ENCODE assay signal across 30 cellular contexts in genomic region chr3:136247436-136247835, GRCh38. TPM values are rescaled to one million over a fixed set of nuclear protein-coding genes. Genes with fewer than 3 reads are reported as not detected.
A peak's percentile ranks its signal among the peaks of the same experiment; 100 is the strongest.
DNase-seq lines count a peak whose midpoint lies in the region; ATAC-seq, FAIRE-seq and TF ChIP-seq lines count a peak whose summit lies in the region.
"Had no signal": no experiment of that assay in that cellular context is flagged by ENCODE, and none has a peak within 500 bp of the region (broad histone marks: within the 10 kb centered on the region; RNA-seq: fewer than 3 reads in every experiment).

No MANE protein-coding gene starts in this region.

- peak overlapping the region; percentile 83 for H3K4me2 ChIP-seq in HepG2 (ENCODE audit: low read depth, low read length)
- no peak overlapping the region for H3K4me2 ChIP-seq in osteoblast (ENCODE audit: insufficient read depth, low read length)
- H3K4me2 ChIP-seq: hepatocyte had no signal

- no peaks in the 10 kb centered on the region for H4K20me1 ChIP-seq in HepG2 (ENCODE audit: insufficient read depth, low read length)
- no peaks in the 10 kb centered on the region for H4K20me1 ChIP-seq in osteoblast (ENCODE audit: insufficient read depth, low read length)

- intact Hi-C loops in HepG2 (cut with micrococcal nuclease; ENCODE audit: unreplicated experiment), result no loop called here
- intact Hi-C loops in right lobe of liver (cut with DNase I), result loop anchor here in 1 of 2 donors (10.0 kb wide), 1 partner anchor 53 kb away; the partner anchor contains the start of gene MSL2

- no TSS peak for BruUV-seq in HepG2 (replicated peaks; lab: Mats Ljungman, UMichigan)

- H3K79me2 ChIP-seq in HepG2 (ENCODE audit: insufficient read depth, low read length) (peaks cover 17% of the 10 kb centered on the region), osteoblast (ENCODE audit: insufficient read depth, low read length) (peaks cover 16% of the 10 kb centered on the region)

- no peaks in the 10 kb centered on the region for H3K27me3 Mint-ChIP-seq in activated T-helper 17 cell treated with anti-CD3 and anti-CD28 coated beads, Interleukin-2, amount 50 U/mL, for 72 hours
- H3K27me3 Mint-ChIP-seq in type B pancreatic cell, result no peaks in the 10 kb centered on the region
- H3K27me3 Mint-ChIP-seq: B cell; dendritic cell treated with granulocyte-macrophage colony-stimulating factor and Interleukin-4, amounts not matched to agents 40 ng/mL and 50 ng/mL, for 4 days; memory B cell had no signal

- H3K36me3 ChIP-seq in HepG2 (replicated peaks in 1 of 2; ENCODE audit: control insufficient read depth in 1 of 2, insufficient read depth in 2 of 2, low read length in 2 of 2) (no peaks in the 10 kb centered on the region), right lobe of liver (no peaks in the 10 kb centered on the region), osteoblast (ENCODE audit: insufficient read depth, low read length) (no peaks in the 10 kb centered on the region)
- H3K36me3 ChIP-seq: suprapubic skin had no signal

- H2AFZ ChIP-seq in HepG2 (ENCODE audit: low read length) (no peak overlapping the region), osteoblast (ENCODE audit: low read length) (no peak overlapping the region)
- H2AFZ ChIP-seq: hepatocyte had no signal

- no peaks in the 10 kb centered on the region for H3K9me3 ChIP-seq in HepG2 (ENCODE audit: low read length)
- H3K9me3 ChIP-seq in right lobe of liver, result no peaks in the 10 kb centered on the region
- no peaks in the 10 kb centered on the region for H3K9me3 ChIP-seq in osteoblast (ENCODE audit: low read depth, low read length)
- H3K9me3 ChIP-seq: suprapubic skin had no signal

- H3K27ac Mint-ChIP-seq in activated T-helper 17 cell treated with anti-CD3 and anti-CD28 coated beads, Interleukin-2, amount 50 U/mL, for 72 hours, result peak overlapping the region; percentile 52
- no peak overlapping the region for H3K27ac Mint-ChIP-seq in type B pancreatic cell
- H3K27ac Mint-ChIP-seq: B cell; dendritic cell treated with granulocyte-macrophage colony-stimulating factor and Interleukin-4, amounts not matched to agents 40 ng/mL and 50 ng/mL, for 4 days; HFFc6; immature natural killer cell; memory B cell had no signal

- no peaks in the 10 kb centered on the region for H3K36me3 Mint-ChIP-seq in activated T-helper 17 cell treated with anti-CD3 and anti-CD28 coated beads, Interleukin-2, amount 50 U/mL, for 72 hours (ENCODE audit: low read depth)
- H3K36me3 Mint-ChIP-seq in type B pancreatic cell, result no peaks in the 10 kb centered on the region
- H3K36me3 Mint-ChIP-seq: immature natural killer cell, memory B cell had no signal

- TF ChIP-seq POLR2A in HepG2 (IDR thresholded peaks at IDR 0.05; ENCODE audit: insufficient read depth in 1 of 2, low read depth in 2 of 2, low read length in 2 of 2) (no peak), right lobe of liver (IDR thresholded peaks at IDR 0.05) (no peak)

- in situ Hi-C loops in HepG2 (cut with HindIII; ENCODE audit: extremely low pct_ligation_motif_present, low pct_unique_long_range_greater_than_20kb), result loop anchor here (5.0 kb wide), 1 partner anchor 50 kb away; the partner anchor contains the start of gene MSL2

- POLR2A ChIA-PET in HepG2 (lab: Yijun Ruan, JAX), result interaction anchor here (0.9 to 6.6 kb wide), 7 partner anchors 9 to 505 kb away, joined by 3 to 131 read pairs (median 4); partner anchors contain the start of genes MSL2 and STAG1

- H3K9me3 Mint-ChIP-seq in activated T-helper 17 cell treated with anti-CD3 and anti-CD28 coated beads, Interleukin-2, amount 50 U/mL, for 72 hours, result no peaks in the 10 kb centered on the region
- no peaks in the 10 kb centered on the region for H3K9me3 Mint-ChIP-seq in type B pancreatic cell
- H3K9me3 Mint-ChIP-seq: CD8-positive, alpha-beta memory T cell; dendritic cell treated with granulocyte-macrophage colony-stimulating factor and Interleukin-4, amounts not matched to agents 40 ng/mL and 50 ng/mL, for 4 days; HFFc6; immature natural killer cell; memory B cell had no signal

- 0% methylated on average over 1 of the region's 1 CpG for WGBS in HepG2 (ENCODE audit: low lambda C conversion rate)
- 56% methylated on average over 1 of the region's 1 CpG for WGBS in right lobe of liver (ENCODE audit: insufficient coverage, low coverage, low lambda C conversion rate, missing lambda C conversion rate)

- DNase-seq in HepG2 (ENCODE audit: low spot score), result no peak
- DNase-seq in right lobe of liver, result no peak
- DNase-seq in NCI-H146 (lab: John Stamatoyannopoulos, UW), result peak; percentile 96
- DNase-seq in osteoblast (ENCODE audit: insufficient read length, low spot score, missing footprints), result peak; percentile 26
- no peak for DNase-seq in NK-92 (lab: John Stamatoyannopoulos, UW; ENCODE audit: unreplicated experiment)
- DNase-seq in type B pancreatic cell (ENCODE audit: extremely low spot score, unreplicated experiment), result no peak
- DNase-seq in middle frontal gyrus (ENCODE audit: extremely low spot score, low spot score), result no peak
- DNase-seq: activated CD4-positive, alpha-beta T cell treated with anti-CD3 and anti-CD28 coated beads for 4 hours; activated effector memory CD4-positive, alpha-beta T cell treated with anti-CD3 and anti-CD28 coated beads, Interleukin-2, amount 50 U/mL, for 16 hours; CD8-positive, alpha-beta memory T cell; central memory CD4-positive, alpha-beta T cell; DMS53; GF-D8; HFFc6; immature natural killer cell; IMR-90; NCI-H1694; NCI-H2171 treated with DMSO at 0.1 percent for 48 hours; NCI-H526 treated with DMSO at 0.1 percent for 48 hours; stimulated activated naive CD4-positive, alpha-beta T cell had no signal

- no peak for TF ChIP-seq RAD21 in HepG2 (CRISPR knock-in tag; IDR thresholded peaks at IDR 0.05)

- H3K4me3 Mint-ChIP-seq in activated T-helper 17 cell treated with anti-CD3 and anti-CD28 coated beads, Interleukin-2, amount 50 U/mL, for 72 hours, result no peak overlapping the region
- H3K4me3 Mint-ChIP-seq in type B pancreatic cell, result no peak overlapping the region
- H3K4me3 Mint-ChIP-seq: B cell; dendritic cell treated with granulocyte-macrophage colony-stimulating factor and Interleukin-4, amounts not matched to agents 40 ng/mL and 50 ng/mL, for 4 days; HFFc6; immature natural killer cell; memory B cell had no signal

- ATAC-seq in HepG2 (no peak), right lobe of liver (no peak)
- no peak for ATAC-seq in activated T-helper 17 cell treated with anti-CD3 and anti-CD28 coated beads, Interleukin-2, amount 50 U/mL, for 72 hours (replicated peaks)
- ATAC-seq: left lobe of liver had no signal

- CTCF ChIA-PET in HepG2 (lab: Yijun Ruan, JAX; ENCODE audit: low intra/inter-chr PET ratio, low total read pairs), result no interaction called here

- H3K27me3 ChIP-seq in HepG2 (ENCODE audit: control insufficient read depth in 1 of 2, insufficient read depth in 2 of 2, low read length in 2 of 2) (no peaks in the 10 kb centered on the region; a peak in 1 of 5 replicates), right lobe of liver (no peaks in the 10 kb centered on the region), osteoblast (ENCODE audit: insufficient read depth, low read length) (no peaks in the 10 kb centered on the region)
- H3K27me3 ChIP-seq: hepatocyte, suprapubic skin had no signal

- peaks cover 69% of the 10 kb centered on the region for H3K4me1 ChIP-seq in HepG2 (ENCODE audit: insufficient read depth, low read length)
- H3K4me1 ChIP-seq in right lobe of liver, result peaks cover 0 to 23% (median 14%) of the 10 kb centered on the region in 4 donors
- H3K4me1 ChIP-seq in osteoblast (ENCODE audit: insufficient read depth, low read length), result peaks cover 10% of the 10 kb centered on the region

- no peak overlapping the region for H3K27ac ChIP-seq in HepG2 (ENCODE audit: extremely low read length, insufficient read depth, low read length)
- no peak overlapping the region for H3K27ac ChIP-seq in right lobe of liver
- no peak overlapping the region for H3K27ac ChIP-seq in osteoblast (ENCODE audit: low read depth, low read length)
- H3K27ac ChIP-seq: hepatocyte, suprapubic skin had no signal

- peak overlapping the region; percentile 45; the same call in 1 of the 2 replicates for H3K9ac ChIP-seq in HepG2 (ENCODE audit: insufficient read depth, low read depth, low read length)

- TF ChIP-seq EP300 in HepG2 (IDR thresholded peaks at IDR 0.05; ENCODE audit: low read depth in 2 of 2, low read length in 2 of 2) (no peak), HepG2 (CRISPR knock-in tag; IDR thresholded peaks at IDR 0.05; ENCODE audit: borderline replicate concordance) (no peak)

- no peak for FAIRE-seq in HepG2 (lab: Jason Lieb, UNC)
- FAIRE-seq: astrocyte, endometrium, frontal cortex had no signal

- TF ChIP-seq CTCF in HepG2 (CRISPR knock-in tag; IDR thresholded peaks at IDR 0.05), result no peak
- no peak for TF ChIP-seq CTCF in right lobe of liver (IDR thresholded peaks at IDR 0.05)
- no peak for TF ChIP-seq CTCF in osteoblast (IDR thresholded peaks at IDR 0.05; ENCODE audit: extremely low read depth, low read depth, low read length)
- TF ChIP-seq CTCF in type B pancreatic cell (conservative IDR thresholded peaks at IDR 0.05), result no peak

- peaks cover 16% of the 10 kb centered on the region for H3K4me1 Mint-ChIP-seq in activated T-helper 17 cell treated with anti-CD3 and anti-CD28 coated beads, Interleukin-2, amount 50 U/mL, for 72 hours
- peaks cover 10% of the 10 kb centered on the region for H3K4me1 Mint-ChIP-seq in type B pancreatic cell (ENCODE audit: unreplicated experiment)

- H3K4me3 ChIP-seq in HepG2 (replicated peaks in 1 of 3; ENCODE audit: insufficient read depth in 1 of 3, low read depth in 2 of 3, low read length in 3 of 3), result peak overlapping the region in 1 of 3 experiments; percentile 17; a peak in 1 of 6 replicates
- H3K4me3 ChIP-seq in right lobe of liver, result no peak overlapping the region
- H3K4me3 ChIP-seq in osteoblast (ENCODE audit: insufficient read depth, low read length), result no peak overlapping the region
- H3K4me3 ChIP-seq: hepatocyte, suprapubic skin had no signal

RNA-seq across cellular contexts. Expression of gene PCCB, which starts 2.7 kb away (rescaled TPM):
- total RNA-seq in HepG2 (2016; rRNA removed; fragmentation: Illumina TruSeq; extraction: Trizol) (88.7 and 92.6 TPM in 2 replicates), right lobe of liver (100 to 1,000 TPM in 2 of 6 experiments, 10 to 100 TPM in 4; 85.4 to 146 (median 94.4) TPM), osteoblast (53.9 and 58.9 TPM in 2 replicates), type B pancreatic cell (ENCODE audit: low replicate concordance) (27.2 and 41.0 TPM in 2 replicates)
- 12.6 and 13.9 TPM in 2 replicates for total RNA-seq in HepG2 (2016; cell fraction: cytosol; rRNA removed; fragmentation: Illumina TruSeq; extraction: Trizol; ENCODE audit: low read depth)
- 86.2 and 86.5 TPM in 2 replicates for total RNA-seq in HepG2 (2016; cell fraction: insoluble cytoplasmic fraction; rRNA removed; fragmentation: Illumina TruSeq; extraction: Trizol)
- total RNA-seq in HepG2 (2016; cell fraction: membrane; rRNA removed; fragmentation: Illumina TruSeq; extraction: Trizol), result 18.4 and 19.4 TPM in 2 replicates
- 39.0 and 46.0 TPM in 2 replicates for total RNA-seq in HepG2 (2016; cell fraction: nucleus; rRNA removed; fragmentation: Illumina TruSeq; extraction: Trizol)
- polyA plus RNA-seq in HepG2 (2011; rRNA removed), result 65.7 and 84.1 TPM in 2 replicates
- polyA plus RNA-seq in HepG2 (2011; cell fraction: cytosol; rRNA removed), result 73.5 and 80.5 TPM in 2 replicates
- polyA plus RNA-seq in HepG2 (2011; cell fraction: nucleus; rRNA removed), result 32.3 and 33.5 TPM in 2 replicates
- 46.3 and 51.2 TPM in 2 replicates for polyA plus RNA-seq in HepG2 (2012)
- 8.8 and 9.8 TPM in 2 replicates for polyA plus RNA-seq in HepG2 (2016; cell fraction: cytosol; fragmentation: Illumina TruSeq; extraction: Trizol; ENCODE audit: low read depth)
- 79.0 and 82.3 TPM in 2 replicates for polyA plus RNA-seq in HepG2 (2016; cell fraction: insoluble cytoplasmic fraction; fragmentation: Illumina TruSeq; extraction: Trizol; ENCODE audit: low read depth)
- polyA plus RNA-seq in HepG2 (2016; cell fraction: membrane; fragmentation: Illumina TruSeq; extraction: Trizol; ENCODE audit: low read depth), result 12.1 and 16.2 TPM in 2 replicates
- polyA plus RNA-seq in HepG2 (2016; cell fraction: nucleus; fragmentation: Illumina TruSeq; extraction: Trizol; ENCODE audit: insufficient read depth, low read depth), result 48.2 and 50.0 TPM in 2 replicates
- polyA minus RNA-seq in HepG2 (2011; rRNA and poly(A)+ RNA removed; ENCODE audit: low replicate concordance), result 84.6 and 96.9 TPM in 2 replicates
- polyA minus RNA-seq in HepG2 (2011; cell fraction: cytosol; rRNA and poly(A)+ RNA removed), result 40.2 and 42.1 TPM in 2 replicates
- polyA minus RNA-seq in HepG2 (2011; cell fraction: nucleus; rRNA and poly(A)+ RNA removed), result 25.9 and 27.0 TPM in 2 replicates
- total RNA-seq in activated T-helper 17 cell treated with anti-CD3 and anti-CD28 coated beads, Interleukin-2, amount 50 U/mL, for 72 hours, result 10 to 100 TPM; 26.5 to 40.2 TPM

RNA-seq across cellular contexts. Expression of gene MSL2, which starts 51.3 kb away (rescaled TPM):
- total RNA-seq in HepG2 (2016; rRNA removed; fragmentation: Illumina TruSeq; extraction: Trizol) (11.7 and 17.1 TPM in 2 replicates), right lobe of liver (10 to 100 TPM in 5 of 6 experiments, 1 to 10 TPM in 1; 9.1 to 18.4 (median 13.1) TPM), osteoblast (18.5 and 19.2 TPM in 2 replicates), type B pancreatic cell (ENCODE audit: low replicate concordance) (33.7 and 38.4 TPM in 2 replicates)
- 1.8 and 2.0 TPM in 2 replicates for total RNA-seq in HepG2 (2016; cell fraction: cytosol; rRNA removed; fragmentation: Illumina TruSeq; extraction: Trizol; ENCODE audit: low read depth)
- 10.6 and 15.3 TPM in 2 replicates for total RNA-seq in HepG2 (2016; cell fraction: insoluble cytoplasmic fraction; rRNA removed; fragmentation: Illumina TruSeq; extraction: Trizol)
- total RNA-seq in HepG2 (2016; cell fraction: membrane; rRNA removed; fragmentation: Illumina TruSeq; extraction: Trizol), result 8.2 and 11.6 TPM in 2 replicates
- 17.1 and 20.1 TPM in 2 replicates for total RNA-seq in HepG2 (2016; cell fraction: nucleus; rRNA removed; fragmentation: Illumina TruSeq; extraction: Trizol)
- 4.8 and 6.9 TPM in 2 replicates for polyA plus RNA-seq in HepG2 (2011; rRNA removed)
- polyA plus RNA-seq in HepG2 (2011; cell fraction: cytosol; rRNA removed), result 2.3 and 3.2 TPM in 2 replicates
- polyA plus RNA-seq in HepG2 (2011; cell fraction: nucleus; rRNA removed), result 5.1 and 5.2 TPM in 2 replicates
- 12.3 and 16.1 TPM in 2 replicates for polyA plus RNA-seq in HepG2 (2012)
- 0.44 and 0.52 TPM in 2 replicates for polyA plus RNA-seq in HepG2 (2016; cell fraction: cytosol; fragmentation: Illumina TruSeq; extraction: Trizol; ENCODE audit: low read depth)
- 11.7 and 11.8 TPM in 2 replicates for polyA plus RNA-seq in HepG2 (2016; cell fraction: insoluble cytoplasmic fraction; fragmentation: Illumina TruSeq; extraction: Trizol; ENCODE audit: low read depth)
- polyA plus RNA-seq in HepG2 (2016; cell fraction: membrane; fragmentation: Illumina TruSeq; extraction: Trizol; ENCODE audit: low read depth), result 3.9 and 4.0 TPM in 2 replicates
- 21.5 and 22.8 TPM in 2 replicates for polyA plus RNA-seq in HepG2 (2016; cell fraction: nucleus; fragmentation: Illumina TruSeq; extraction: Trizol; ENCODE audit: insufficient read depth, low read depth)
- polyA minus RNA-seq in HepG2 (2011; rRNA and poly(A)+ RNA removed; ENCODE audit: low replicate concordance), result 10.5 and 12.2 TPM in 2 replicates
- 7.3 and 8.4 TPM in 2 replicates for polyA minus RNA-seq in HepG2 (2011; cell fraction: cytosol; rRNA and poly(A)+ RNA removed)
- 20.3 and 20.6 TPM in 2 replicates for polyA minus RNA-seq in HepG2 (2011; cell fraction: nucleus; rRNA and poly(A)+ RNA removed)
- 10 to 100 TPM; 43.0 to 55.0 TPM for total RNA-seq in activated T-helper 17 cell treated with anti-CD3 and anti-CD28 coated beads, Interleukin-2, amount 50 U/mL, for 72 hours

Comparison
In these comparisons a context has a peak if more than half of its experiments do, and no peak if none do; other contexts are left out.
1. DNase-seq: peak in NCI-H146 (single experiment) and osteoblast (single experiment); none in HepG2 (single experiment), right lobe of liver (0 of 3), NK-92 (single experiment), type B pancreatic cell (single experiment) and middle frontal gyrus (single experiment).